ENCODE assay signal across 8 cellular contexts in the genomic region with DNA sequence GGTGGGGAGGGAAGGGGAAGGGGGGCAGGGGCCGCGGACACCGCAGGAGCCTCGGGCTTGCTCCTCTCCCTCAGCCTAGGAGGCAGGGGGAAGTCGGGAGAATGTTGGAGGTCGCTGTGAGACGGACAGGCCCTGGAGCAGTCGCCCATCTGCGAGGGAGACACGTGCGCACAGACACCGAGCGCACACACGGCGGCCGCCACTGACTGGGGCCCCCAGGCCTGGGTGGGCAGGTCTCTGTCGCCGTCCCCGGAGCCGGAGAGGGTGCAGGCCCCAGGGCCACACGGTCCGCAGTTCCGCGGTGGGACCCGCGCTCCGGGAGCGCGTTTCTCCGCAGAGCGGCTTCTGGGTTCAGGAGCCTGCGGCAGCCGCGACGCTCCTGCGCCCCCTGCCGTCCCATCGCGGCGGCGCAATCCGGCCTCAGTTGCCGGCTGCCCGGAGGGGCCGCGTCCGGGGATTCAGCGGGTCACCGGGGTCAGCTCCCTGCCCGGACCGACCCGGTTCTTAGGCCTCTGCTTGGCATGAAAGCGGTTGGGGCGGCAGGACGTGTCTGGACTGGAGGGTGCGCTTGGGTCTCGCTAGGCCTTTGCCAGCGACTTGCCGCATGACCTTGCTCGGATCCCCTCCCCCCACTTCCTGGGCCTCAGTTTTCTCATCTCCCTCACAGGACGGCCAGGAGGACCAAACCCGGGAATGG. TPM values are rescaled to one million over a fixed set of nuclear protein-coding genes. Genes with fewer than 3 reads are reported as not detected.
DNase-seq lines count a peak whose midpoint lies in the region; ATAC-seq and TF ChIP-seq lines count a peak whose summit lies in the region.

No MANE protein-coding gene starts in this region.

- 9% methylated on average over 20 of the region's 62 CpGs; no CpG with 5 or more reads in 1 of the 2 donors for WGBS in thyroid gland, 2 donors

- H3K4me3 ChIP-seq in thyroid gland (replicated peaks in 1 of 3): peak overlapping the region in 2 of 3 donors; percentile 49 to 50

- TF ChIP-seq CTCF in thyroid gland (IDR thresholded peaks at IDR 0.05): peak; percentile 55 to 96 (median 88)

- no peaks in the 10 kb centered on the region for H3K36me3 ChIP-seq in thyroid gland

- no peaks in the 10 kb centered on the region for H3K27me3 ChIP-seq in thyroid gland

- H3K9me3 ChIP-seq in thyroid gland: no peaks in the 10 kb centered on the region

- intact Hi-C loops in thyroid gland (cut with DNase I): loop anchor here (10.0 kb wide), 1 partner anchor 168 kb away; no protein-coding TSS in a partner anchor

- ATAC-seq in HG03432 (IDR thresholded peaks at IDR 0.05; ENCODE audit: unreplicated experiment): peak; percentile 51

- no peak for TF ChIP-seq POLR2A in thyroid gland (IDR thresholded peaks at IDR 0.05)

- H3K27ac ChIP-seq in thyroid gland: no peak overlapping the region

- DNase-seq in COLO668 (lab: John Stamatoyannopoulos, UW; ENCODE audit: unreplicated experiment): peak; percentile 26
- peak; percentile 42 to 72 for DNase-seq in SHP77 (lab: John Stamatoyannopoulos, UW)
- DNase-seq in activated gamma-delta T cell (lab: John Stamatoyannopoulos, UW): peak; percentile 43
- peak; percentile 34 for DNase-seq in foreskin melanocyte
- DNase-seq in occipital lobe (lab: John Stamatoyannopoulos, UW): peak; percentile 39
- peak; percentile 29 for DNase-seq in thyroid gland
- no peak for DNase-seq in middle frontal gyrus (ENCODE audit: extremely low spot score, low spot score)

- peaks cover 11% of the 10 kb centered on the region in 2 donors for H3K4me1 ChIP-seq in thyroid gland

RNA-seq across cellular contexts. Expression of a gene that starts 31.3 kb away (rescaled TPM):
- total RNA-seq in occipital lobe (78.3 TPM), thyroid gland (10 to 100 TPM; 40.2 to 69.6 (median 50.4) TPM)
